ENCODE assay signal across 11 cellular contexts in genomic region chr17:75873587-75874322, GRCh38. TPM values are rescaled to one million over a fixed set of nuclear protein-coding genes. Genes with fewer than 3 reads are reported as not detected.
A peak's percentile ranks its signal among the peaks of the same experiment; 100 is the strongest.
DNase-seq lines count a peak whose midpoint lies in the region; ATAC-seq and TF ChIP-seq lines count a peak whose summit lies in the region.
"Had no signal": no experiment of that assay in that cellular context is flagged by ENCODE, and none has a peak within 500 bp of the region (broad histone marks: within the 10 kb centered on the region; RNA-seq: fewer than 3 reads in every experiment).

No MANE protein-coding gene starts in this region.

- no peak overlapping the region for H3K27ac ChIP-seq in GM23338 (ENCODE audit: low read depth)

- intact Hi-C loops in left ventricle myocardium superior (cut with micrococcal nuclease), result no loop called here
- intact Hi-C loops in sciatic nerve (cut with DNase I), result no loop called here

- peak; percentile 38 for DNase-seq in H7
- no peak for DNase-seq in WTC11 (ENCODE audit: low spot score)
- no peak for DNase-seq in left ventricle myocardium superior
- DNase-seq in stimulated activated effector memory CD8-positive, alpha-beta T cell treated with anti-CD3 and anti-CD28 coated beads, Interleukin-12 subunit alpha, Interleukin-12 subunit beta, amount 100 ng/mL, for 72 hours (ENCODE audit: low spot score in 2 of 2), result no peak
- DNase-seq in iPS-NIHi7 (ENCODE audit: extremely low spot score), result no peak
- no peak for DNase-seq in sciatic nerve (ENCODE audit: low spot score)
- DNase-seq in GM23338 (ENCODE audit: low spot score), result no peak
- DNase-seq in stimulated activated naive CD4-positive, alpha-beta T cell treated with Interleukin-2 at 50 U/mL for 16 hours (lab: John Stamatoyannopoulos, UW), result no peak
- DNase-seq: activated CD4-positive, alpha-beta T cell treated with anti-CD3 and anti-CD28 coated beads, Interleukin-2, amount 50 U/mL, for 1 hour; NCI-H446; SJCRH30 had no signal

- CTCF ChIA-PET in WTC11 (lab: Charles Lee), result interaction anchor here (1.7 to 5.1 kb wide), 3 partner anchors 9 to 43 kb away, joined by 4 to 48 read pairs (median 18); no protein-coding TSS in a partner anchor

- ATAC-seq in WTC11 (no peak), left ventricle myocardium superior (peak; percentile 2), sciatic nerve (no peak), GM23338 (no peak)
- no peak for ATAC-seq in stimulated activated effector memory CD8-positive, alpha-beta T cell treated with anti-CD3 and anti-CD28 coated beads, Interleukin-12 subunit alpha, Interleukin-12 subunit beta, amount 100 ng/mL, for 72 hours

- H3K36me3 ChIP-seq in H7 (replicated peaks; ENCODE audit: control insufficient read depth, insufficient read depth, low read length) (no peaks in the 10 kb centered on the region), GM23338 (ENCODE audit: insufficient read depth) (no peaks in the 10 kb centered on the region)
- H3K36me3 ChIP-seq: SJCRH30 had no signal

- H3K27me3 ChIP-seq in H7 (ENCODE audit: control insufficient read depth, insufficient read depth, low read length), result peaks cover 21% of the 10 kb centered on the region
- H3K27me3 ChIP-seq in GM23338 (ENCODE audit: insufficient read depth), result peaks cover 27% of the 10 kb centered on the region
- H3K27me3 ChIP-seq: SJCRH30 had no signal

- H3K9me2 ChIP-seq in GM23338 (ENCODE audit: insufficient read depth), result no peaks in the 10 kb centered on the region

- H3K27ac Mint-ChIP-seq in WTC11, result no peak overlapping the region
- H3K27ac Mint-ChIP-seq in stimulated activated effector memory CD8-positive, alpha-beta T cell treated with anti-CD3 and anti-CD28 coated beads, Interleukin-12 subunit alpha, Interleukin-12 subunit beta, amount 100 ng/mL, for 72 hours, result peak overlapping the region; percentile 92
- no peak overlapping the region for H3K27ac Mint-ChIP-seq in GM23338

- H3K9me3 Mint-ChIP-seq in WTC11 (no peaks in the 10 kb centered on the region), GM23338 (no peaks in the 10 kb centered on the region)
- H3K9me3 Mint-ChIP-seq in stimulated activated effector memory CD8-positive, alpha-beta T cell treated with anti-CD3 and anti-CD28 coated beads, Interleukin-12 subunit alpha, Interleukin-12 subunit beta, amount 100 ng/mL, for 72 hours, result no peaks in the 10 kb centered on the region

- H3K79me2 ChIP-seq in GM23338 (replicated peaks; ENCODE audit: insufficient read depth), result no peaks in the 10 kb centered on the region

- H3K4me3 ChIP-seq in H7 (ENCODE audit: insufficient read depth, low read depth, low read length) (no peak overlapping the region), GM23338 (no peak overlapping the region)
- H3K4me3 ChIP-seq: SJCRH30 had no signal

- H2AFZ ChIP-seq in GM23338, result no peak overlapping the region

- H3K36me3 Mint-ChIP-seq in WTC11 (no peaks in the 10 kb centered on the region), GM23338 (ENCODE audit: low read depth) (no peaks in the 10 kb centered on the region; the same call in 2 of the 3 replicates)
- peaks cover 11% of the 10 kb centered on the region for H3K36me3 Mint-ChIP-seq in stimulated activated effector memory CD8-positive, alpha-beta T cell treated with anti-CD3 and anti-CD28 coated beads, Interleukin-12 subunit alpha, Interleukin-12 subunit beta, amount 100 ng/mL, for 72 hours

- no peaks in the 10 kb centered on the region for H4K20me1 ChIP-seq in GM23338 (replicated peaks; ENCODE audit: insufficient read depth)

- H3K4me3 Mint-ChIP-seq in WTC11, result no peak overlapping the region
- no peak overlapping the region for H3K4me3 Mint-ChIP-seq in stimulated activated effector memory CD8-positive, alpha-beta T cell treated with anti-CD3 and anti-CD28 coated beads, Interleukin-12 subunit alpha, Interleukin-12 subunit beta, amount 100 ng/mL, for 72 hours
- H3K4me3 Mint-ChIP-seq in GM23338, result no peak overlapping the region

- TF ChIP-seq CTCF in WTC11 (IDR thresholded peaks at IDR 0.05) (no peak), GM23338 (conservative IDR thresholded peaks at IDR 0.05; ENCODE audit: low read depth in 2 of 2) (no peak)

- POLR2A ChIA-PET in WTC11 (lab: Charles Lee), result interaction anchor here (0.6 to 1.0 kb wide), 2 partner anchors 17 to 18 kb away, joined by 3 to 4 read pairs; partner anchors contain the start of gene WBP2

- H3K4me1 ChIP-seq in GM23338 (ENCODE audit: insufficient read depth), result peaks cover 16% of the 10 kb centered on the region; the same call in 1 of the 2 replicates

- H3K27me3 Mint-ChIP-seq in WTC11 (ENCODE audit: low read depth), result peaks cover 19% of the 10 kb centered on the region
- H3K27me3 Mint-ChIP-seq in GM23338 (ENCODE audit: insufficient read depth, low read depth, poor library complexity), result peaks cover 32% of the 10 kb centered on the region

- H3K4me1 Mint-ChIP-seq in WTC11, result peaks cover 36% of the 10 kb centered on the region
- H3K4me1 Mint-ChIP-seq in stimulated activated effector memory CD8-positive, alpha-beta T cell treated with anti-CD3 and anti-CD28 coated beads, Interleukin-12 subunit alpha, Interleukin-12 subunit beta, amount 100 ng/mL, for 72 hours, result peaks cover 29% of the 10 kb centered on the region
- H3K4me1 Mint-ChIP-seq in GM23338, result peaks cover 27% of the 10 kb centered on the region

- no peak overlapping the region for H3K4me2 ChIP-seq in GM23338

- peaks cover 17% of the 10 kb centered on the region for H3F3A ChIP-seq in GM23338 (replicated peaks; ENCODE audit: low read depth)

TF ChIP-seq in WTC11, 78 proteins besides CTCF, POLR2A, EP300 and RAD21:
- TF ChIP-seq, protein P1, sequence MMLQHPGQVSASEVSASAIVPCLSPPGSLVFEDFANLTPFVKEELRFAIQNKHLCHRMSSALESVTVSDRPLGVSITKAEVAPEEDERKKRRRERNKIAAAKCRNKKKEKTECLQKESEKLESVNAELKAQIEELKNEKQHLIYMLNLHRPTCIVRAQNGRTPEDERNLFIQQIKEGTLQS (CRISPR knock-in tag; conservative IDR thresholded peaks at IDR 0.05), result no peak
- TF ChIP-seq GABPB1 (CRISPR knock-in tag; IDR thresholded peaks at IDR 0.05), result peak; percentile 26; the same call in 1 of the 2 replicates
- no peak for TF ChIP-seq RELA (CRISPR knock-in tag; IDR thresholded peaks at IDR 0.05; ENCODE audit: borderline replicate concordance)

TF ChIP-seq in GM23338, 12 proteins besides CTCF, POLR2A, EP300 and RAD21 (continues in another document):
- no peak for TF ChIP-seq EZH2 (IDR thresholded peaks at IDR 0.05; ENCODE audit: low read depth, unreplicated experiment)
- no peak for TF ChIP-seq CREB1 (CRISPR knock-in tag; IDR thresholded peaks at IDR 0.05; ENCODE audit: low read depth)
- no peak for TF ChIP-seq NANOG (IDR thresholded peaks at IDR 0.05; ENCODE audit: borderline replicate concordance)

RNA-seq across cellular contexts. Expression of gene TRIM47, which starts 4.6 kb away (rescaled TPM):
- total RNA-seq in H7 (2014; rRNA removed; shearing (Covaris generic)), result 8.5 and 14.1 TPM in 2 replicates
- total RNA-seq in WTC11 (2021) (4.4 to 10.0 TPM (median 6.8 TPM) in 3 replicates), left ventricle myocardium superior (24.4 TPM), sciatic nerve (50.7 TPM)
- total RNA-seq in GM23338 (2014; rRNA removed; shearing (Covaris generic)), result 9.9 and 12.5 TPM in 2 replicates
- 7.2 TPM in 2 replicates for polyA plus RNA-seq in GM23338 (2016; fragmentation: Nextera tagmentation; extraction: Ambion mirVana)

RNA-seq across cellular contexts. Expression of gene WBP2, which starts 18.6 kb away (rescaled TPM):
- 44.8 and 48.2 TPM in 2 replicates for total RNA-seq in H7 (2014; rRNA removed; shearing (Covaris generic))
- 64.3 to 69.4 TPM (median 68.8 TPM) in 3 replicates for total RNA-seq in WTC11 (2021)
- 152 TPM for total RNA-seq in left ventricle myocardium superior
- 156 TPM for total RNA-seq in sciatic nerve
- total RNA-seq in GM23338 (2014; rRNA removed; shearing (Covaris generic)), result 34.9 and 36.2 TPM in 2 replicates
- 59.5 and 63.5 TPM in 2 replicates for polyA plus RNA-seq in GM23338 (2016; fragmentation: Nextera tagmentation; extraction: Ambion mirVana)

RNA-seq across cellular contexts. Expression of gene TRIM65, which starts 23.0 kb away (rescaled TPM):
- 66.4 and 69.4 TPM in 2 replicates for total RNA-seq in H7 (2014; rRNA removed; shearing (Covaris generic))
- total RNA-seq in WTC11 (2021) (51.3 to 56.4 TPM (median 51.4 TPM) in 3 replicates), left ventricle myocardium superior (11.4 TPM), sciatic nerve (24.7 TPM)
- 53.8 and 54.0 TPM in 2 replicates for total RNA-seq in GM23338 (2014; rRNA removed; shearing (Covaris generic))
- 13.8 and 15.0 TPM in 2 replicates for polyA plus RNA-seq in GM23338 (2016; fragmentation: Nextera tagmentation; extraction: Ambion mirVana)

RNA-seq across cellular contexts. Expression of gene UNC13D, which starts 29.6 kb away (rescaled TPM):
- total RNA-seq in H7 (2014; rRNA removed; shearing (Covaris generic)), result 4.2 and 7.2 TPM in 2 replicates
- 12.1 to 13.8 TPM (median 13.1 TPM) in 3 replicates for total RNA-seq in WTC11 (2021)
- total RNA-seq in left ventricle myocardium superior, result 8.6 TPM
- 30.9 TPM for total RNA-seq in sciatic nerve
- 3.8 and 5.9 TPM in 2 replicates for total RNA-seq in GM23338 (2014; rRNA removed; shearing (Covaris generic))
- 10.5 and 10.8 TPM in 2 replicates for polyA plus RNA-seq in GM23338 (2016; fragmentation: Nextera tagmentation; extraction: Ambion mirVana)

RNA-seq across cellular contexts. Expression of gene MRPL38, which starts 30.9 kb away (rescaled TPM):
- total RNA-seq in H7 (2014; rRNA removed; shearing (Covaris generic)), result 100 and 125 TPM in 2 replicates
- total RNA-seq in WTC11 (2021) (107 to 146 TPM (median 116 TPM) in 3 replicates), left ventricle myocardium superior (124 TPM), sciatic nerve (73.6 TPM)
- total RNA-seq in GM23338 (2014; rRNA removed; shearing (Covaris generic)), result 47.2 and 63.6 TPM in 2 replicates
- polyA plus RNA-seq in GM23338 (2016; fragmentation: Nextera tagmentation; extraction: Ambion mirVana), result 86.7 and 90.0 TPM in 2 replicates
